Comparison of ENCODE assay signal across 19 cellular contexts in genomic region chr5:65356274-65356673, GRCh38.
"Had no signal": no experiment of that assay in that cellular context is flagged by ENCODE, and none has a peak within 500 bp of the region (broad histone marks: within the 10 kb centered on the region; RNA-seq: fewer than 3 reads in every experiment).

No MANE protein-coding gene starts in this region.

- ATAC-seq: activated naive CD4-positive, alpha-beta T cell treated with anti-CD3 and anti-CD28 coated beads, Interleukin-2, amount 50 U/mL, for 72 hours; activated naive CD8-positive, alpha-beta T cell treated with anti-CD3 and anti-CD28 coated beads, Interleukin-2, amount 50 U/mL, for 24 hours; activated T-cell treated with anti-CD3 and anti-CD28 coated beads, Interleukin-2, amount 50 U/mL, for 4 hours had no signal

- H3K9me3 ChIP-seq: Peyer's patch had no signal

- H3K4me3 ChIP-seq: Peyer's patch had no signal

- H3K36me3 ChIP-seq: brain microvascular endothelial cell, Peyer's patch had no signal

- H3K27me3 ChIP-seq: brain microvascular endothelial cell, Peyer's patch had no signal

- DNase-seq: activated B cell treated with CpG ODN at 0.5 μM for 24 hours; activated CD4-positive, alpha-beta memory T cell treated with anti-CD3 and anti-CD28 coated beads for 36 hours; activated CD4-positive, alpha-beta T cell treated with anti-CD3 and anti-CD28 coated beads, Interleukin-2, amount 10 ng/mL, durations not matched to agents 7 days and 5 days; activated CD8-positive, alpha-beta memory T cell treated with anti-CD3 and anti-CD28 coated beads for 24 hours; activated effector memory CD4-positive, alpha-beta T cell treated with anti-CD3 and anti-CD28 coated beads, Interleukin-2, amount 50 U/mL, for 16 hours; activated naive CD4-positive, alpha-beta T cell treated with Interleukin-2 at 50 U/mL for 16 hours; activated naive CD8-positive, alpha-beta T cell treated with anti-CD3 and anti-CD28 coated beads, Interleukin-2, amount 50 U/mL, for 24 hours; activated T-cell treated with anti-CD3 and anti-CD28 coated beads, Interleukin-2, amount 50 U/mL, for 4 hours; brain microvascular endothelial cell; NCI-H1105 treated with DMSO at 0.1 percent for 48 hours; NCI-H1436 treated with DMSO at 0.1 percent for 48 hours; NCI-H187; NCI-H2081 treated with DMSO at 0.1 percent for 48 hours; NCI-H446; NCI-H524; Peyer's patch; SHP77 treated with DMSO at 0.1 percent for 48 hours had no signal

- H3K4me1 ChIP-seq: Peyer's patch had no signal

- H3K27ac ChIP-seq: brain microvascular endothelial cell, Peyer's patch, RWPE1 had no signal
